15 cellular contexts compared by ENCODE assay signal in genomic region chr17:69538795-69539194, GRCh38.
DNase-seq lines count a peak whose midpoint lies in the region; ATAC-seq and TF ChIP-seq lines count a peak whose summit lies in the region.
"Had no signal": no experiment of that assay in that cellular context is flagged by ENCODE, and none has a peak within 500 bp of the region (broad histone marks: within the 10 kb centered on the region; RNA-seq: fewer than 3 reads in every experiment).

No MANE protein-coding gene starts in this region.

- H3K4ac ChIP-seq in IMR-90 (ENCODE audit: low read depth, low read length): peak overlapping the region; percentile 91

- no peak for TF ChIP-seq POLR2A in IMR-90 (IDR thresholded peaks at IDR 0.05; ENCODE audit: low read depth, low read length)

- POLR2A ChIA-PET in AG04450 (lab: Yijun Ruan, JAX): interaction anchor here (1.1 to 1.5 kb wide), 2 partner anchors 68 to 117 kb away, joined by 4 to 6 read pairs; no protein-coding TSS in a partner anchor
- POLR2A ChIA-PET in IMR-90 (lab: Charles Lee; ENCODE audit: unreplicated experiment): no interaction called here

- no peak for TF ChIP-seq RAD21 in IMR-90 (IDR thresholded peaks at IDR 0.05; ENCODE audit: low read length)

- H3K23ac ChIP-seq in IMR-90 (ENCODE audit: low read depth, low read length): peak overlapping the region; percentile 36; the same call in 1 of the 2 replicates

- CTCF ChIA-PET in AG04450 (lab: Charles Lee): interaction anchor here (1.5 to 2.1 kb wide), 3 partner anchors 11 to 68 kb away, joined by 4 to 15 read pairs (median 11); no protein-coding TSS in a partner anchor
- CTCF ChIA-PET in IMR-90 (lab: Yijun Ruan, JAX): interaction anchor here (1.5 to 1.8 kb wide), 2 partner anchors 14 to 68 kb away, joined by 7 read pairs; no protein-coding TSS in a partner anchor
- CTCF ChIA-PET in mammary epithelial cell (lab: Charles Lee; ENCODE audit: low non-redundant PET): no interaction called here

- TF ChIP-seq CTCF in AG04450 (IDR thresholded peaks at IDR 0.05; ENCODE audit: low read depth, low read length) (no peak), IMR-90 (conservative IDR thresholded peaks at IDR 0.05; ENCODE audit: low read depth, low read length) (no peak), mammary epithelial cell (conservative IDR thresholded peaks at IDR 0.05 in 1 of 2, IDR thresholded peaks at IDR 0.05 in 1 of 2; ENCODE audit: extremely low read depth in 1 of 2, insufficient read depth in 1 of 2, low read depth in 1 of 2, low read length in 2 of 2) (no peak)

- H3K9ac ChIP-seq in IMR-90 (ENCODE audit: low read depth, low read length) (no peak overlapping the region), mammary epithelial cell (ENCODE audit: insufficient read depth, low read length) (no peak overlapping the region)

- H3K14ac ChIP-seq in IMR-90 (replicated peaks; ENCODE audit: low read depth, low read length): peak overlapping the region; percentile 84

- H2AFZ ChIP-seq in IMR-90 (replicated peaks; ENCODE audit: low read length, poor library complexity) (no peak overlapping the region), mammary epithelial cell (ENCODE audit: low read depth, low read length) (peak overlapping the region; percentile 59)

- ATAC-seq in IMR-90 (ENCODE audit: low read depth): no peak
- no peak for ATAC-seq in HG03039 (IDR thresholded peaks at IDR 0.05; ENCODE audit: unreplicated experiment)

- H2AK9ac ChIP-seq in IMR-90 (replicated peaks; ENCODE audit: low read depth, low read length, poor library complexity): no peak overlapping the region

- H4K8ac ChIP-seq in IMR-90 (ENCODE audit: low read depth in 2 of 2, low read length in 2 of 2): peak overlapping the region; percentile 26 to 97

- H2BK20ac ChIP-seq in IMR-90 (ENCODE audit: low read depth, low read length): peak overlapping the region; percentile 99

- H3K56ac ChIP-seq in IMR-90 (ENCODE audit: extremely low read depth, insufficient read depth, low read length): peak overlapping the region; percentile 50; the same call in 1 of the 2 replicates

- H3K36me3 ChIP-seq in IMR-90 (ENCODE audit: control insufficient read depth, insufficient read depth, low read length) (no peaks in the 10 kb centered on the region), mammary epithelial cell (ENCODE audit: insufficient read depth, low read length) (no peaks in the 10 kb centered on the region), mesodermal cell (ENCODE audit: control insufficient read depth, insufficient read depth, low read length) (no peaks in the 10 kb centered on the region)
- H3K36me3 ChIP-seq: HAP-1 had no signal

- H3K79me1 ChIP-seq in IMR-90 (ENCODE audit: low read depth in 1 of 2, low read length in 2 of 2): no peaks in the 10 kb centered on the region

- no peaks in the 10 kb centered on the region for H3K79me2 ChIP-seq in mammary epithelial cell (ENCODE audit: insufficient read depth, low read length)

- H2AK5ac ChIP-seq in IMR-90 (ENCODE audit: low read depth, low read length): peak overlapping the region; percentile 91

- peak overlapping the region; percentile 99 for H4K5ac ChIP-seq in IMR-90 (ENCODE audit: low read depth, low read length)

- H2BK15ac ChIP-seq in IMR-90 (ENCODE audit: low read depth, low read length): peak overlapping the region; percentile 98

- H3K4me3 ChIP-seq in AG04450 (ENCODE audit: low read depth, low read length) (no peak overlapping the region), IMR-90 (ENCODE audit: insufficient read depth, low read depth, low read length) (no peak overlapping the region), mammary epithelial cell (replicated peaks in 1 of 3; ENCODE audit: insufficient read depth in 1 of 3, low read depth in 2 of 3, low read length in 3 of 3) (no peak overlapping the region), mesodermal cell (ENCODE audit: extremely low read depth, insufficient read depth, low read length, poor library complexity, severe bottlenecking) (no peak overlapping the region)
- H3K4me3 ChIP-seq: HAP-1, SK-N-MC had no signal

- DNase-seq in AG04450 (ENCODE audit: low read depth, low spot score) (no peak), IMR-90 (no peak), mammary epithelial cell (no peak), NCI-H524 (lab: John Stamatoyannopoulos, UW) (no peak), HuH-7.5 (ENCODE audit: low spot score) (no peak)
- DNase-seq: ACHN, AML-193, NCI-H1694 treated with DMSO at 0.1 percent for 48 hours, NCI-H510A, NCI-H774, SHP77 had no signal

- H3K4me1 ChIP-seq in IMR-90 (ENCODE audit: control insufficient read depth, insufficient read depth, low read length) (peaks cover 10% of the 10 kb centered on the region), mammary epithelial cell (ENCODE audit: insufficient read depth, low read length) (peaks cover 19% of the 10 kb centered on the region), mesodermal cell (ENCODE audit: control insufficient read depth, insufficient read depth, low read length, poor library complexity, severe bottlenecking) (peaks cover 22% of the 10 kb centered on the region)
- H3K4me1 ChIP-seq: HAP-1 had no signal

- H3K27ac ChIP-seq in AG04450 (ENCODE audit: low read depth, low read length) (peak overlapping the region; percentile 98), IMR-90 (ENCODE audit: insufficient read depth, low read length) (peak overlapping the region; percentile 98), mammary epithelial cell (ENCODE audit: insufficient read depth, low read depth, low read length) (no peak overlapping the region), mesodermal cell (ENCODE audit: low read depth, low read length, severe bottlenecking) (peak overlapping the region; percentile 89)
- H3K27ac ChIP-seq: SK-N-MC had no signal

- H3K9me3 ChIP-seq in AG04450 (ENCODE audit: control insufficient read depth, insufficient read depth, low read length): no peaks in the 10 kb centered on the region
- H3K9me3 ChIP-seq in IMR-90 (ENCODE audit: control insufficient read depth, insufficient read depth, low read length): no peaks in the 10 kb centered on the region
- no peaks in the 10 kb centered on the region for H3K9me3 ChIP-seq in mammary epithelial cell (replicated peaks; ENCODE audit: insufficient read depth, low read length)
- H3K9me3 ChIP-seq in mesodermal cell (ENCODE audit: control insufficient read depth, low read length): no peaks in the 10 kb centered on the region
- H3K9me3 ChIP-seq: HAP-1 had no signal

- peak overlapping the region; percentile 99 for H2BK5ac ChIP-seq in IMR-90 (ENCODE audit: low read depth, low read length, poor library complexity, severe bottlenecking)

- H3K18ac ChIP-seq in IMR-90 (ENCODE audit: low read depth, low read length): peak overlapping the region; percentile 99

- H2BK120ac ChIP-seq in IMR-90 (ENCODE audit: low read depth, low read length): peak overlapping the region; percentile 99

- peak overlapping the region; percentile 84 for H4K91ac ChIP-seq in IMR-90 (ENCODE audit: insufficient read depth, low read depth, low read length)

- in situ Hi-C loops in IMR-90 (cut with MboI; ENCODE audit: low sequenced_read_pairs) (no loop called here), mammary epithelial cell (cut with MboI; ENCODE audit: low sequenced_read_pairs in 2 of 2) (no loop called here)

- H4K20me1 ChIP-seq in IMR-90 (ENCODE audit: insufficient read depth, low read length) (no peaks in the 10 kb centered on the region), mammary epithelial cell (ENCODE audit: insufficient read depth, low read length) (no peaks in the 10 kb centered on the region)

- intact Hi-C loops in IMR-90 (cut with micrococcal nuclease): no loop called here
- intact Hi-C loops in mammary epithelial cell (cut with micrococcal nuclease): no loop called here

- 100% methylated on average over 1 of the region's 2 CpGs; no CpG with 5 or more reads in 1 of the 2 experiments for WGBS in IMR-90 (ENCODE audit: extremely low coverage in 2 of 2, insufficient read length in 1 of 2), 2 experiments
- 95% methylated on average over 2 of the region's 2 CpGs for WGBS in mammary epithelial cell (ENCODE audit: low coverage, missing lambda C conversion rate)
- 89 to 100% methylated on average over 1 of the region's 2 CpGs for WGBS in mesodermal cell (ENCODE audit: insufficient coverage in 2 of 2), 2 experiments

- dilution Hi-C loops in IMR-90 (cut with HindIII; ENCODE audit: low sequenced_read_pairs, unreplicated experiment): no loop called here
- dilution Hi-C loops in mammary epithelial cell (cut with HindIII; ENCODE audit: low sequenced_read_pairs): no loop called here

- H3K4me2 ChIP-seq in IMR-90 (ENCODE audit: low read depth, low read length) (no peak overlapping the region), mammary epithelial cell (ENCODE audit: insufficient read depth, low read depth, low read length) (peak overlapping the region; percentile 64)

- peaks cover 7% of the 10 kb centered on the region for H3K9me1 ChIP-seq in IMR-90 (ENCODE audit: insufficient read depth, low read length)

- BruUV-seq in IMR-90 (replicated peaks; lab: Mats Ljungman, UMichigan): no TSS peak
- BruUV-seq in mammary epithelial cell (replicated peaks; lab: Mats Ljungman, UMichigan): no TSS peak

- H3K27me3 ChIP-seq in AG04450 (ENCODE audit: control insufficient read depth, insufficient read depth, low read length) (no peaks in the 10 kb centered on the region), IMR-90 (ENCODE audit: control insufficient read depth, insufficient read depth, low read length) (no peaks in the 10 kb centered on the region), mammary epithelial cell (ENCODE audit: insufficient read depth, low read length) (no peaks in the 10 kb centered on the region)

TF ChIP-seq in IMR-90, 13 proteins besides CTCF, POLR2A, EP300 and RAD21:
- TF ChIP-seq FOS (IDR thresholded peaks at IDR 0.05; ENCODE audit: low read depth, low read length): no peak
- no peak for TF ChIP-seq BHLHE40 (IDR thresholded peaks at IDR 0.05; ENCODE audit: low read depth, low read length)
